1 cellular context compared by ENCODE assay signal in genomic region chr19:2056810-2057192, GRCh38.
TF ChIP-seq lines count a peak whose summit lies in the region.

No MANE protein-coding gene starts in this region.

TF ChIP-seq in K562, 482 proteins besides CTCF, POLR2A, EP300 and RAD21 (continues in another document):
- TF ChIP-seq ZNF449 (CRISPR knock-in tag; IDR thresholded peaks at IDR 0.05) (no peak), PCBP1 (IDR thresholded peaks at IDR 0.05; ENCODE audit: low read depth, low read length, poor library complexity, severe bottlenecking) (no peak), SMARCC2 (IDR thresholded peaks at IDR 0.05; ENCODE audit: low read depth) (no peak), ZNF224 (CRISPR knock-in tag; IDR thresholded peaks at IDR 0.05) (no peak), BCOR (IDR thresholded peaks at IDR 0.05) (no peak), STAG1 (CRISPR knock-in tag; IDR thresholded peaks at IDR 0.05; ENCODE audit: borderline replicate concordance) (no peak), RFX5 (IDR thresholded peaks at IDR 0.05; ENCODE audit: low read depth, low read length) (no peak), TARDBP (IDR thresholded peaks at IDR 0.05) (no peak), SUPT5H (IDR thresholded peaks at IDR 0.05) (no peak), HNRNPK (IDR thresholded peaks at IDR 0.05; ENCODE audit: low read depth, low read length, poor library complexity, severe bottlenecking) (peak; percentile 3), MIER1 (IDR thresholded peaks at IDR 0.05; ENCODE audit: low read depth) (no peak), EGR1 (conservative IDR thresholded peaks at IDR 0.05) (peak; percentile 51), ZNF780A (CRISPR knock-in tag; IDR thresholded peaks at IDR 0.05) (no peak), CHD4 (IDR thresholded peaks at IDR 0.05; ENCODE audit: insufficient read depth, insufficient replicate concordance, low read depth, low read length, poor library complexity, severe bottlenecking) (no peak), IRF1 (CRISPR knock-in tag; IDR thresholded peaks at IDR 0.05; ENCODE audit: borderline replicate concordance) (no peak), IRF2 (CRISPR knock-in tag; IDR thresholded peaks at IDR 0.05) (no peak), DMBX1 (CRISPR knock-in tag; IDR thresholded peaks at IDR 0.05; ENCODE audit: borderline replicate concordance) (0 out of 2 replicates have a peak, but pooled peaks have one; percentile 69), THRAP3 (IDR thresholded peaks at IDR 0.05; ENCODE audit: borderline replicate concordance) (no peak), PHF21A (IDR thresholded peaks at IDR 0.05; ENCODE audit: borderline replicate concordance, low read depth) (no peak), CBX1 (IDR thresholded peaks at IDR 0.05; ENCODE audit: low read depth) (no peak), MTA3 (IDR thresholded peaks at IDR 0.05; ENCODE audit: borderline replicate concordance) (no peak), ZBTB33 (CRISPR knock-in tag; IDR thresholded peaks at IDR 0.05) (peak; percentile 12; the same call in 1 of the 2 replicates), RERE (CRISPR knock-in tag; IDR thresholded peaks at IDR 0.05; ENCODE audit: borderline replicate concordance) (no peak), ZNF274 (IDR thresholded peaks at IDR 0.05; ENCODE audit: borderline replicate concordance, low read depth, low read length) (no peak), ZNF584 (CRISPR knock-in tag; IDR thresholded peaks at IDR 0.05; ENCODE audit: low read depth) (no peak), ZBTB17 (CRISPR knock-in tag; IDR thresholded peaks at IDR 0.05) (no peak), ZFP1 (CRISPR knock-in tag; IDR thresholded peaks at IDR 0.05) (no peak)
- TF ChIP-seq, protein P1, sequence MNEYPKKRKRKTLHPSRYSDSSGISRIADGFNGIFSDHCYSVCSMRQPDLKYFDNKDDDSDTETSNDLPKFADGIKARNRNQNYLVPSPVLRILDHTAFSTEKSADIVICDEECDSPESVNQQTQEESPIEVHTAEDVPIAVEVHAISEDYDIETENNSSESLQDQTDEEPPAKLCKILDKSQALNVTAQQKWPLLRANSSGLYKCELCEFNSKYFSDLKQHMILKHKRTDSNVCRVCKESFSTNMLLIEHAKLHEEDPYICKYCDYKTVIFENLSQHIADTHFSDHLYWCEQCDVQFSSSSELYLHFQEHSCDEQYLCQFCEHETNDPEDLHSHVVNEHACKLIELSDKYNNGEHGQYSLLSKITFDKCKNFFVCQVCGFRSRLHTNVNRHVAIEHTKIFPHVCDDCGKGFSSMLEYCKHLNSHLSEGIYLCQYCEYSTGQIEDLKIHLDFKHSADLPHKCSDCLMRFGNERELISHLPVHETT (CRISPR knock-in tag; conservative IDR thresholded peaks at IDR 0.05 in 1 of 2, IDR thresholded peaks at IDR 0.05 in 1 of 2), result no peak
- TF ChIP-seq, protein P2, sequence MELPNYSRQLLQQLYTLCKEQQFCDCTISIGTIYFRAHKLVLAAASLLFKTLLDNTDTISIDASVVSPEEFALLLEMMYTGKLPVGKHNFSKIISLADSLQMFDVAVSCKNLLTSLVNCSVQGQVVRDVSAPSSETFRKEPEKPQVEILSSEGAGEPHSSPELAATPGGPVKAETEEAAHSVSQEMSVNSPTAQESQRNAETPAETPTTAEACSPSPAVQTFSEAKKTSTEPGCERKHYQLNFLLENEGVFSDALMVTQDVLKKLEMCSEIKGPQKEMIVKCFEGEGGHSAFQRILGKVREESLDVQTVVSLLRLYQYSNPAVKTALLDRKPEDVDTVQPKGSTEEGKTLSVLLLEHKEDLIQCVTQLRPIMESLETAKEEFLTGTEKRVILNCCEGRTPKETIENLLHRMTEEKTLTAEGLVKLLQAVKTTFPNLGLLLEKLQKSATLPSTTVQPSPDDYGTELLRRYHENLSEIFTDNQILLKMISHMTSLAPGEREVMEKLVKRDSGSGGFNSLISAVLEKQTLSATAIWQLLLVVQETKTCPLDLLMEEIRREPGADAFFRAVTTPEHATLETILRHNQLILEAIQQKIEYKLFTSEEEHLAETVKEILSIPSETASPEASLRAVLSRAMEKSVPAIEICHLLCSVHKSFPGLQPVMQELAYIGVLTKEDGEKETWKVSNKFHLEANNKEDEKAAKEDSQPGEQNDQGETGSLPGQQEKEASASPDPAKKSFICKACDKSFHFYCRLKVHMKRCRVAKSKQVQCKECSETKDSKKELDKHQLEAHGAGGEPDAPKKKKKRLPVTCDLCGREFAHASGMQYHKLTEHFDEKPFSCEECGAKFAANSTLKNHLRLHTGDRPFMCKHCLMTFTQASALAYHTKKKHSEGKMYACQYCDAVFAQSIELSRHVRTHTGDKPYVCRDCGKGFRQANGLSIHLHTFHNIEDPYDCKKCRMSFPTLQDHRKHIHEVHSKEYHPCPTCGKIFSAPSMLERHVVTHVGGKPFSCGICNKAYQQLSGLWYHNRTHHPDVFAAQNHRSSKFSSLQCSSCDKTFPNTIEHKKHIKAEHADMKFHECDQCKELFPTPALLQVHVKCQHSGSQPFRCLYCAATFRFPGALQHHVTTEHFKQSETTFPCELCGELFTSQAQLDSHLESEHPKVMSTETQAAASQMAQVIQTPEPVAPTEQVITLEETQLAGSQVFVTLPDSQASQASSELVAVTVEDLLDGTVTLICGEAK (IDR thresholded peaks at IDR 0.05), result no peak
- TF ChIP-seq, protein P2 (CRISPR knock-in tag; IDR thresholded peaks at IDR 0.05), result no peak
- TF ChIP-seq, protein P3, sequence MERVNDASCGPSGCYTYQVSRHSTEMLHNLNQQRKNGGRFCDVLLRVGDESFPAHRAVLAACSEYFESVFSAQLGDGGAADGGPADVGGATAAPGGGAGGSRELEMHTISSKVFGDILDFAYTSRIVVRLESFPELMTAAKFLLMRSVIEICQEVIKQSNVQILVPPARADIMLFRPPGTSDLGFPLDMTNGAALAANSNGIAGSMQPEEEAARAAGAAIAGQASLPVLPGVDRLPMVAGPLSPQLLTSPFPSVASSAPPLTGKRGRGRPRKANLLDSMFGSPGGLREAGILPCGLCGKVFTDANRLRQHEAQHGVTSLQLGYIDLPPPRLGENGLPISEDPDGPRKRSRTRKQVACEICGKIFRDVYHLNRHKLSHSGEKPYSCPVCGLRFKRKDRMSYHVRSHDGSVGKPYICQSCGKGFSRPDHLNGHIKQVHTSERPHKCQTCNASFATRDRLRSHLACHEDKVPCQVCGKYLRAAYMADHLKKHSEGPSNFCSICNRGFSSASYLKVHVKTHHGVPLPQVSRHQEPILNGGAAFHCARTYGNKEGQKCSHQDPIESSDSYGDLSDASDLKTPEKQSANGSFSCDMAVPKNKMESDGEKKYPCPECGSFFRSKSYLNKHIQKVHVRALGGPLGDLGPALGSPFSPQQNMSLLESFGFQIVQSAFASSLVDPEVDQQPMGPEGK (CRISPR knock-in tag; IDR thresholded peaks at IDR 0.05; ENCODE audit: borderline replicate concordance), result no peak
- TF ChIP-seq, protein P4, sequence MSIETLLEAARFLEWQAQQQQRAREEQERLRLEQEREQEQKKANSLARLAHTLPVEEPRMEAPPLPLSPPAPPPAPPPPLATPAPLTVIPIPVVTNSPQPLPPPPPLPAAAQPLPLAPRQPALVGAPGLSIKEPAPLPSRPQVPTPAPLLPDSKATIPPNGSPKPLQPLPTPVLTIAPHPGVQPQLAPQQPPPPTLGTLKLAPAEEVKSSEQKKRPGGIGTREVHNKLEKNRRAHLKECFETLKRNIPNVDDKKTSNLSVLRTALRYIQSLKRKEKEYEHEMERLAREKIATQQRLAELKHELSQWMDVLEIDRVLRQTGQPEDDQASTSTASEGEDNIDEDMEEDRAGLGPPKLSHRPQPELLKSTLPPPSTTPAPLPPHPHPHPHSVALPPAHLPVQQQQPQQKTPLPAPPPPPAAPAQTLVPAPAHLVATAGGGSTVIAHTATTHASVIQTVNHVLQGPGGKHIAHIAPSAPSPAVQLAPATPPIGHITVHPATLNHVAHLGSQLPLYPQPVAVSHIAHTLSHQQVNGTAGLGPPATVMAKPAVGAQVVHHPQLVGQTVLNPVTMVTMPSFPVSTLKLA (conservative IDR thresholded peaks at IDR 0.05), result no peak
